Comparison of ENCODE assay signal across 8 cellular contexts in genomic region chr1:28208818-28209441, GRCh38. TPM values are rescaled to one million over a fixed set of nuclear protein-coding genes. Genes with fewer than 3 reads are reported as not detected.
DNase-seq lines count a peak whose midpoint lies in the region; ATAC-seq, FAIRE-seq and TF ChIP-seq lines count a peak whose summit lies in the region.

No MANE protein-coding gene starts in this region.

- ATAC-seq in HG03378 (IDR thresholded peaks at IDR 0.05; ENCODE audit: unreplicated experiment), result no peak

- no peaks in the 10 kb centered on the region for H3K9me3 Mint-ChIP-seq in activated CD4-positive, alpha-beta memory T cell treated with anti-CD3 and anti-CD28 coated beads for 36 hours
- H3K9me3 Mint-ChIP-seq in endothelial cell (ENCODE audit: unreplicated experiment) (no peaks in the 10 kb centered on the region), mesothelial cell of epicardium (no peaks in the 10 kb centered on the region)

- intact Hi-C loops in activated CD4-positive, alpha-beta memory T cell treated with anti-CD3 and anti-CD28 coated beads for 36 hours (cut with micrococcal nuclease), result loop anchor here (1.0 to 5.0 kb wide), 2 partner anchors 118 to 352 kb away; no protein-coding TSS in a partner anchor

- H3K4me1 Mint-ChIP-seq in activated CD4-positive, alpha-beta memory T cell treated with anti-CD3 and anti-CD28 coated beads for 36 hours (ENCODE audit: low read depth), result peaks cover 2% of the 10 kb centered on the region
- H3K4me1 Mint-ChIP-seq in endothelial cell (ENCODE audit: unreplicated experiment) (no peaks in the 10 kb centered on the region), mesothelial cell of epicardium (no peaks in the 10 kb centered on the region)

- no peaks in the 10 kb centered on the region for H3K27me3 Mint-ChIP-seq in activated CD4-positive, alpha-beta memory T cell treated with anti-CD3 and anti-CD28 coated beads for 36 hours
- H3K27me3 Mint-ChIP-seq in endothelial cell (ENCODE audit: unreplicated experiment) (no peaks in the 10 kb centered on the region), mesothelial cell of epicardium (ENCODE audit: low read depth) (no peaks in the 10 kb centered on the region)

- no peak overlapping the region for H3K4me3 Mint-ChIP-seq in activated CD4-positive, alpha-beta memory T cell treated with anti-CD3 and anti-CD28 coated beads for 36 hours
- H3K4me3 Mint-ChIP-seq in endothelial cell (ENCODE audit: unreplicated experiment), result no peak overlapping the region
- no peak overlapping the region for H3K4me3 Mint-ChIP-seq in mesothelial cell of epicardium

- no peak overlapping the region for H3K27ac Mint-ChIP-seq in activated CD4-positive, alpha-beta memory T cell treated with anti-CD3 and anti-CD28 coated beads for 36 hours
- H3K27ac Mint-ChIP-seq in endothelial cell (ENCODE audit: unreplicated experiment), result no peak overlapping the region
- peak overlapping the region; percentile 48 for H3K27ac Mint-ChIP-seq in mesothelial cell of epicardium

- FAIRE-seq in GM18507 (lab: Jason Lieb, UNC), result peak; percentile 86

- CTCF ChIA-PET in activated CD4-positive, alpha-beta memory T cell treated with anti-CD3 and anti-CD28 coated beads for 36 hours (lab: Charles Lee), result interaction anchor here (0.6 to 10.5 kb wide), 31 partner anchors 9 to 351 kb away, joined by 3 to 224 read pairs (median 4); partner anchors contain the start of gene EYA3

- POLR2A ChIA-PET in activated CD4-positive, alpha-beta memory T cell treated with anti-CD3 and anti-CD28 coated beads for 36 hours (lab: Charles Lee), result interaction anchor here (1.3 kb wide), 1 partner anchor 10 kb away, joined by 4 read pairs; no protein-coding TSS in a partner anchor

- peak; percentile 57 for DNase-seq in ACHN
- DNase-seq in GM18507 (ENCODE audit: extremely low spot score, insufficient read length, low read depth), result peak; percentile 43
- DNase-seq in NCI-H526 (lab: John Stamatoyannopoulos, UW), result peak; percentile 59 to 73
- DNase-seq in activated CD4-positive, alpha-beta memory T cell treated with anti-CD3 and anti-CD28 coated beads for 36 hours, result peak; percentile 72
- DNase-seq in endothelial cell (ENCODE audit: low spot score), result peak; percentile 47
- no peak for DNase-seq in mesothelial cell of epicardium (ENCODE audit: low spot score in 2 of 2, unreplicated experiment in 2 of 2)
- DNase-seq in stimulated activated naive CD4-positive, alpha-beta T cell (lab: John Stamatoyannopoulos, UW), result peak; percentile 11 to 66 (median 40)

- TF ChIP-seq CTCF in endothelial cell (IDR thresholded peaks at IDR 0.05; ENCODE audit: unreplicated experiment), result no peak
- TF ChIP-seq CTCF in mesothelial cell of epicardium (IDR thresholded peaks at IDR 0.05; ENCODE audit: unreplicated experiment), result no peak

- H3K36me3 Mint-ChIP-seq in activated CD4-positive, alpha-beta memory T cell treated with anti-CD3 and anti-CD28 coated beads for 36 hours, result peaks cover 26% of the 10 kb centered on the region
- H3K36me3 Mint-ChIP-seq in endothelial cell (ENCODE audit: low read depth, unreplicated experiment) (peaks cover 19% of the 10 kb centered on the region), mesothelial cell of epicardium (peaks cover 16% of the 10 kb centered on the region)

- in situ Hi-C loops in ACHN (cut with HindIII; ENCODE audit: low pct_ligation_motif_present, low pct_unique_long_range_greater_than_20kb, low sequenced_read_pairs), result no loop called here

RNA-seq across cellular contexts. Expression of gene DNAJC8, which starts 23.9 kb away (rescaled TPM):
- 100 to 1,000 TPM in 1 of 2 experiments, 10 to 100 TPM in 1; 99.0 to 102 TPM for total RNA-seq in activated CD4-positive, alpha-beta memory T cell treated with anti-CD3 and anti-CD28 coated beads for 36 hours
- total RNA-seq in endothelial cell (ENCODE audit: unreplicated experiment), result 99.0 TPM
- total RNA-seq in mesothelial cell of epicardium, result 79.7 to 84.1 TPM (median 81.4 TPM) in 3 replicates

RNA-seq across cellular contexts. Expression of gene ATP5IF1, which starts 27.0 kb away (rescaled TPM):
- 100 to 1,000 TPM; 174 to 181 TPM for total RNA-seq in activated CD4-positive, alpha-beta memory T cell treated with anti-CD3 and anti-CD28 coated beads for 36 hours
- total RNA-seq in endothelial cell (ENCODE audit: unreplicated experiment) (120 TPM), mesothelial cell of epicardium (111 to 125 TPM (median 114 TPM) in 3 replicates)

RNA-seq across cellular contexts. Expression of gene PTAFR, which starts 32.4 kb away (rescaled TPM):
- under 1 TPM; 0.15 to 0.19 TPM for total RNA-seq in activated CD4-positive, alpha-beta memory T cell treated with anti-CD3 and anti-CD28 coated beads for 36 hours
- total RNA-seq in endothelial cell (ENCODE audit: unreplicated experiment), result 0.72 TPM
- 0.18 to 0.43 TPM (median 0.18 TPM) in 3 replicates for total RNA-seq in mesothelial cell of epicardium

RNA-seq across cellular contexts. Expression of gene SESN2, which starts 50.4 kb away (rescaled TPM):
- total RNA-seq in activated CD4-positive, alpha-beta memory T cell treated with anti-CD3 and anti-CD28 coated beads for 36 hours, result 10 to 100 TPM; 23.4 to 24.1 TPM
- total RNA-seq in endothelial cell (ENCODE audit: unreplicated experiment) (31.0 TPM), mesothelial cell of epicardium (19.4 to 21.4 TPM (median 21.1 TPM) in 3 replicates)

Comparison
In these comparisons a context has a peak if more than half of its experiments do, and no peak if none do; other contexts are left out.
1. DNase-seq: peak in ACHN (single experiment), GM18507 (single experiment), NCI-H526 (2 of 2), activated CD4-positive, alpha-beta memory T cell treated with anti-CD3 and anti-CD28 coated beads for 36 hours (single experiment), endothelial cell (single experiment) and stimulated activated naive CD4-positive, alpha-beta T cell (6 of 6); none in mesothelial cell of epicardium (0 of 2).